Comparison of ENCODE assay signal across 15 cellular contexts in genomic region chr16:56301391-56301850, GRCh38.
DNase-seq lines count a peak whose midpoint lies in the region; ATAC-seq and TF ChIP-seq lines count a peak whose summit lies in the region.
"Had no signal": no experiment of that assay in that cellular context is flagged by ENCODE, and none has a peak within 500 bp of the region (broad histone marks: within the 10 kb centered on the region; RNA-seq: fewer than 3 reads in every experiment).

No MANE protein-coding gene starts in this region.

- H3K4me1 Mint-ChIP-seq in osteocyte (ENCODE audit: unreplicated experiment), result peaks cover 23% of the 10 kb centered on the region

- intact Hi-C loops in right lobe of liver (cut with DNase I), result no loop called here

- H3K4me3 ChIP-seq in right lobe of liver, result no peak overlapping the region
- H3K4me3 ChIP-seq: heart left ventricle, sigmoid colon had no signal

- no peak overlapping the region for H3K27ac ChIP-seq in right lobe of liver
- H3K27ac ChIP-seq: heart left ventricle had no signal

- H3K36me3 ChIP-seq in right lobe of liver, result no peaks in the 10 kb centered on the region
- H3K36me3 ChIP-seq: heart left ventricle had no signal

- H3K27me3 ChIP-seq in right lobe of liver, result no peaks in the 10 kb centered on the region
- H3K27me3 ChIP-seq: heart left ventricle, sigmoid colon had no signal

- H3K4me1 ChIP-seq in right lobe of liver, result no peaks in the 10 kb centered on the region

- peak overlapping the region; percentile 59 for H3K27ac Mint-ChIP-seq in osteocyte (ENCODE audit: unreplicated experiment)
- H3K27ac Mint-ChIP-seq: WTC11 had no signal

- WGBS in right lobe of liver (ENCODE audit: insufficient coverage, low coverage, low lambda C conversion rate, missing lambda C conversion rate), result 89% methylated on average over 3 of the region's 5 CpGs

- TF ChIP-seq POLR2A in right lobe of liver (IDR thresholded peaks at IDR 0.05), result no peak

- TF ChIP-seq CTCF in osteocyte (IDR thresholded peaks at IDR 0.05) (no peak), right lobe of liver (IDR thresholded peaks at IDR 0.05) (no peak)

- no peaks in the 10 kb centered on the region for H3K9me3 ChIP-seq in right lobe of liver
- H3K9me3 ChIP-seq: heart left ventricle, sigmoid colon had no signal

- no peaks in the 10 kb centered on the region for H3K9me3 Mint-ChIP-seq in osteocyte (ENCODE audit: unreplicated experiment)
- H3K9me3 Mint-ChIP-seq: WTC11 had no signal

- H3K27me3 Mint-ChIP-seq in osteocyte (ENCODE audit: unreplicated experiment), result peaks cover 11% of the 10 kb centered on the region

- peak; percentile 66 for DNase-seq in Daoy (ENCODE audit: low read depth)
- peak; percentile 80 for DNase-seq in RPMI7951 (ENCODE audit: low read depth)
- no peak for DNase-seq in osteocyte (ENCODE audit: extremely low spot score, unreplicated experiment)
- DNase-seq in amniotic stem cell (lab: John Stamatoyannopoulos, UW), result no peak
- no peak for DNase-seq in right lobe of liver
- DNase-seq: activated T-cell treated with anti-CD3 and anti-CD28 coated beads for 4 hours, Calu3, heart left ventricle, NCI-H187, sigmoid colon, trophoblast cell had no signal

- no peaks in the 10 kb centered on the region for H3K36me3 Mint-ChIP-seq in osteocyte (ENCODE audit: unreplicated experiment)
- H3K36me3 Mint-ChIP-seq: WTC11 had no signal

- H3K4me3 Mint-ChIP-seq in osteocyte (ENCODE audit: unreplicated experiment), result no peak overlapping the region
- H3K4me3 Mint-ChIP-seq: WTC11 had no signal

- peak; percentile 61 for ATAC-seq in esophagus mucosa
- no peak for ATAC-seq in GM19351 (IDR thresholded peaks at IDR 0.05; ENCODE audit: unreplicated experiment)
- no peak for ATAC-seq in right lobe of liver
- ATAC-seq in GM18909 (IDR thresholded peaks at IDR 0.05; ENCODE audit: poor library complexity, unreplicated experiment), result no peak
- ATAC-seq: heart left ventricle, WTC11 had no signal

Comparison
In these comparisons a context has a peak if more than half of its experiments do, and no peak if none do; other contexts are left out.
1. DNase-seq: peak in Daoy (single experiment) and RPMI7951 (single experiment); none in osteocyte (single experiment), amniotic stem cell (single experiment) and right lobe of liver (0 of 3).